16 cellular contexts compared by ENCODE assay signal in the genomic region with DNA sequence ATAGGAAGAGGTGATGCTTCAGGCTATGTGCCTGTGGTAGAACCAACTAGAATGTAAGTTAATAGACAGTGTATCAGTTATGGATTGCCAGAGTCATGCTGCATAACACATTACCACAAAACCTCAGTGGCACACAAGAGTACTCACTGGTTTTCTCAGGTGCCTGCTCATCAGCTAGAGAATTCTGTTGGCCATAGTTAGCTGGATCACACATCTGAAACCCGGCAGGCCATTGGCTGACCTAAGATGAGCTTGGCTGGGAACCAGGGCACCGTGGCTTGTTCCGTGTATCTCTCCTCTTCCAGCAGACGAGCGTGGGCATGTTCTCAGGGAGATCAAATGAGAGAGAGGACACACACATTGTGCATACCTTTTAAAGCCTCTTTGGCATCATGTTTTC.
A peak's percentile ranks its signal among the peaks of the same experiment; 100 is the strongest.
DNase-seq lines count a peak whose midpoint lies in the region; ATAC-seq, FAIRE-seq and TF ChIP-seq lines count a peak whose summit lies in the region.
"Had no signal": no experiment of that assay in that cellular context is flagged by ENCODE, and none has a peak within 500 bp of the region (broad histone marks: within the 10 kb centered on the region; RNA-seq: fewer than 3 reads in every experiment).

No MANE protein-coding gene starts in this region.

- H3K27me3 ChIP-seq in testis: no peaks in the 10 kb centered on the region

- no peaks in the 10 kb centered on the region for H3K4me1 ChIP-seq in testis

- no peak for TF ChIP-seq POLR2A in testis (IDR thresholded peaks at IDR 0.05)

- ATAC-seq in HG02678 (IDR thresholded peaks at IDR 0.05; ENCODE audit: unreplicated experiment): peak; percentile 58
- ATAC-seq: mucosa of descending colon had no signal

- intact Hi-C loops in testis (cut with DNase I; ENCODE audit: low total_unique reads): no loop called here

- in situ Hi-C loops in astrocyte of the spinal cord (cut with HindIII; ENCODE audit: low sequenced_read_pairs): no loop called here

- H3K9me3 ChIP-seq in testis: no peaks in the 10 kb centered on the region
- H3K9me3 ChIP-seq: mucosa of descending colon had no signal

- FAIRE-seq in GM18507 (lab: Jason Lieb, UNC): peak; percentile 69
- FAIRE-seq: endothelial cell of umbilical vein, small intestine had no signal

- TF ChIP-seq CTCF in astrocyte of the spinal cord (IDR thresholded peaks at IDR 0.05; ENCODE audit: low read depth, low read length) (no peak), GM10266 (IDR thresholded peaks at IDR 0.05; ENCODE audit: control insufficient read depth, insufficient read depth, low read depth, missing control alignments) (no peak), testis (IDR thresholded peaks at IDR 0.05) (no peak)

- no peak for DNase-seq in GM18507 (ENCODE audit: extremely low spot score, insufficient read length, low read depth)
- DNase-seq in astrocyte of the spinal cord (ENCODE audit: low read depth, low spot score): peak; percentile 23
- DNase-seq in kidney tubule cell (ENCODE audit: low spot score): peak; percentile 72
- DNase-seq in NCI-H2081 treated with DMSO at 0.1 percent for 48 hours (lab: John Stamatoyannopoulos, UW): no peak
- DNase-seq in GM10266 (ENCODE audit: extremely low spot score): no peak
- DNase-seq in testis: no peak
- DNase-seq: activated CD4-positive, CD25-positive, alpha-beta regulatory T cell treated with anti-CD3 and anti-CD28 coated beads, Interleukin-2, amount 50 U/mL, for 72 hours; activated CD8-positive, alpha-beta memory T cell treated with anti-CD3 and anti-CD28 coated beads, Interleukin-2, amount 50 U/mL, for 48 hours; DMS53; kidney glomerular epithelial cell; mucosa of descending colon; NCI-H2029 treated with DMSO at 0.1 percent for 48 hours; NCI-H774; small intestine had no signal

- H3K4me3 ChIP-seq in astrocyte of the spinal cord (ENCODE audit: low read depth, low read length) (no peak overlapping the region), testis (no peak overlapping the region)
- H3K4me3 ChIP-seq: mucosa of descending colon had no signal

- H3K27ac ChIP-seq in testis: no peak overlapping the region

- WGBS in testis, 2 donors: 71 to 82% methylated on average over 5 of the region's 5 CpGs

- H3K36me3 ChIP-seq in testis (ENCODE audit: low read depth, missing control alignments): no peaks in the 10 kb centered on the region

Comparison
In these comparisons a context has a peak if more than half of its experiments do, and no peak if none do; other contexts are left out.
1. DNase-seq: peak in astrocyte of the spinal cord (single experiment) and kidney tubule cell (single experiment); none in GM18507 (single experiment), NCI-H2081 treated with DMSO at 0.1 percent for 48 hours (single experiment), GM10266 (single experiment) and testis (single experiment).